ENCODE assay signal across 8 cellular contexts in the genomic region with DNA sequence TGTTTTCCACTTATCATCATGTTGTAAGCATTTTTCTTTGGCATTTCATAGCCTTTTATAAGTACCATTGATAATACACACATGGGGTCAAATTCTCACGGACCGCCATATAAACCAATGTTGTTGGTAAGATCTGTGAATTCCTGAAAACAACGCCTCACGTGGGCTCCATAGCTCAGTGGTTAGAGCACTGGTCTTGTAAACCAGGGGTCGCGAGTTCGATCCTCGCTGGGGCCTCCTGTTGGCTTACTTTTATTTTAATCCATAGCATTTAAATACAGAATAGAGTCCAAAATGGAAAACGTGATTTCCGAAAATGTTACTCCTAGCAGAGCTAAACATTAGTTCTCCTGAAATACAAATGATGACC.
DNase-seq lines count a peak whose midpoint lies in the region; ATAC-seq and TF ChIP-seq lines count a peak whose summit lies in the region.

No MANE protein-coding gene starts in this region.

- peaks cover 6% of the 10 kb centered on the region for H3K27me3 ChIP-seq in OCI-LY3 (ENCODE audit: low read depth, low read length)
- no peaks in the 10 kb centered on the region for H3K27me3 ChIP-seq in esophagus squamous epithelium

- H3K4me3 Mint-ChIP-seq in naive thymus-derived CD8-positive, alpha-beta T cell: peak overlapping the region; percentile 80 to 92 (median 85)

- no peaks in the 10 kb centered on the region for H3K79me2 ChIP-seq in OCI-LY3 (ENCODE audit: low read length)

- no peaks in the 10 kb centered on the region for H4K20me1 ChIP-seq in OCI-LY3 (ENCODE audit: insufficient read depth, low read length)

- H3K27ac Mint-ChIP-seq in naive thymus-derived CD8-positive, alpha-beta T cell: peak overlapping the region; percentile 60 to 95 (median 83)

- H3K36me3 Mint-ChIP-seq in naive thymus-derived CD8-positive, alpha-beta T cell: no peaks in the 10 kb centered on the region

- H3K9me3 ChIP-seq in OCI-LY3 (ENCODE audit: insufficient read depth, low read length) (no peaks in the 10 kb centered on the region), esophagus squamous epithelium (no peaks in the 10 kb centered on the region)

- peaks cover 6 to 14% (median 12%) of the 10 kb centered on the region in 4 donors for H3K4me1 Mint-ChIP-seq in naive thymus-derived CD8-positive, alpha-beta T cell

- H3K9me3 Mint-ChIP-seq in naive thymus-derived CD8-positive, alpha-beta T cell: peaks cover 0 to 2% (median 0%) of the 10 kb centered on the region in 9 donors

- H3K36me3 ChIP-seq in OCI-LY3 (replicated peaks; ENCODE audit: low read depth, low read length) (no peaks in the 10 kb centered on the region), esophagus squamous epithelium (no peaks in the 10 kb centered on the region)

- DNase-seq in activated gamma-delta T cell treated with Interleukin-2 at 50 U/mL for 16 hours (peak; percentile 48), activated gamma-delta T cell (lab: John Stamatoyannopoulos, UW) (no peak), activated T-cell treated with anti-CD3 and anti-CD28 coated beads for 48 hours (ENCODE audit: low read depth) (peak; percentile 63), esophagus squamous epithelium (lab: John Stamatoyannopoulos, UW) (no peak)
- DNase-seq in naive thymus-derived CD8-positive, alpha-beta T cell: peak in 9 of 10 donors; percentile 50 to 81 (median 67)
- peak; percentile 78 for DNase-seq in stimulated activated naive CD8-positive, alpha-beta T cell treated with anti-CD3 and anti-CD28 coated beads, Interleukin-15, Interleukin-2, amounts not matched to agents 100 U/mL and 50 U/mL, for 24 hours

- no peak for TF ChIP-seq POLR2A in esophagus squamous epithelium (IDR thresholded peaks at IDR 0.05)

- TF ChIP-seq CTCF in OCI-LY3 (IDR thresholded peaks at IDR 0.05; ENCODE audit: low read depth, low read length) (no peak), esophagus squamous epithelium (IDR thresholded peaks at IDR 0.05) (no peak)

- H3K4me1 ChIP-seq in OCI-LY3 (ENCODE audit: low read length) (peaks cover 6% of the 10 kb centered on the region), esophagus squamous epithelium (peaks cover 4 to 20% (median 5%) of the 10 kb centered on the region in 3 donors)

- H3K9ac ChIP-seq in OCI-LY3 (ENCODE audit: low read length): peak overlapping the region; percentile 90

- peak overlapping the region; percentile 98 for H3K4me2 ChIP-seq in OCI-LY3 (ENCODE audit: low read length)

- 23 to 42% methylated on average over 9 to 10 of the region's 10 CpGs for WGBS in esophagus squamous epithelium, 2 donors

- H2AFZ ChIP-seq in OCI-LY3 (ENCODE audit: low read depth, low read length): peak overlapping the region; percentile 82

- peak; percentile 18 for ATAC-seq in HG03342 (IDR thresholded peaks at IDR 0.05; ENCODE audit: unreplicated experiment)
- ATAC-seq in naive thymus-derived CD8-positive, alpha-beta T cell: peak; percentile 31 to 52
- peak; percentile 17 for ATAC-seq in stimulated activated naive CD8-positive, alpha-beta T cell treated with anti-CD3 and anti-CD28 coated beads, Interleukin-15, Interleukin-2, amounts not matched to agents 100 U/mL and 50 U/mL, for 24 hours

- POLR2A ChIA-PET in naive thymus-derived CD8-positive, alpha-beta T cell (lab: Charles Lee): interaction anchor here (1.0 to 2.4 kb wide), 3 partner anchors 10 to 248 kb away, joined by 4 to 12 read pairs (median 7); partner anchors contain the start of genes AIDA and BROX

- H3K27me3 Mint-ChIP-seq in naive thymus-derived CD8-positive, alpha-beta T cell: peaks cover 0 to 10% (median 5%) of the 10 kb centered on the region in 5 donors

- intact Hi-C loops in esophagus squamous epithelium (cut with DNase I): loop anchor here (5.0 to 10.0 kb wide), 2 partner anchors 167 to 620 kb away; no protein-coding TSS in a partner anchor

- H3K27ac ChIP-seq in OCI-LY3 (ENCODE audit: low read length) (peak overlapping the region; percentile 42), esophagus squamous epithelium (peak overlapping the region; percentile 46 to 82 (median 78))

- H3K4me3 ChIP-seq in OCI-LY3 (ENCODE audit: low read length): peak overlapping the region; percentile 81
- peak overlapping the region; percentile 21 to 58 (median 45) for H3K4me3 ChIP-seq in esophagus squamous epithelium

Comparison
In these comparisons a context has a peak if more than half of its experiments do, and no peak if none do; other contexts are left out.
1. DNase-seq: peak in activated gamma-delta T cell treated with Interleukin-2 at 50 U/mL for 16 hours (single experiment), activated T-cell treated with anti-CD3 and anti-CD28 coated beads for 48 hours (single experiment), naive thymus-derived CD8-positive, alpha-beta T cell (9 of 10) and stimulated activated naive CD8-positive, alpha-beta T cell treated with anti-CD3 and anti-CD28 coated beads, Interleukin-15, Interleukin-2, amounts not matched to agents 100 U/mL and 50 U/mL, for 24 hours (single experiment); none in activated gamma-delta T cell (single experiment) and esophagus squamous epithelium (single experiment).
2. Peak in every context shown above with its lines, with median percentiles within 50 percentile points of each other: ATAC-seq.